1 cellular context compared by ENCODE assay signal in the genomic region with DNA sequence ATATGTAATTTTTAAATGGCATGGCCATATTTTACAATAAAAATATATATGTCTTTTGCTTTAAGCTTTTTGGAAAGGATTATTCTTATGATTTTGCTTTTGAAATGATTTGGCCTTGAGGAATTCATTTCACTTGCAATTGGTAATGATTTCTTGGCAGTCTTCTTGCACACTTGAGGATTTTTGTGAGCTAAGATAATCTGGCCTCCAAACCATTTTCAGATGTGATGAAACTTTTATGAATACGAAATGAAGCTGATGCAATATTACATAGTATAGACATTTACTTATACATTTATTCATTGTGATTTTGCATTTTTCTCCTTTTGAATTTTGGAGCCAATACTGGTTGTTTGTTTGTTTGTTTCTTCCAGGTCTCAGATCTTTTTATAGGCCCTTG.
TF ChIP-seq lines count a peak whose summit lies in the region.

No MANE protein-coding gene starts in this region.

TF ChIP-seq in SK-N-SH, 30 proteins besides CTCF, POLR2A, EP300 and RAD21:
- TF ChIP-seq EZH2phosphoT487 (IDR thresholded peaks at IDR 0.05; ENCODE audit: borderline replicate concordance, low read depth) (no peak), GATA2 (CRISPR knock-in tag; IDR thresholded peaks at IDR 0.05) (no peak), NRF1 (IDR thresholded peaks at IDR 0.05; ENCODE audit: low read depth, low read length) (no peak), FOSL2 (IDR thresholded peaks at IDR 0.05; ENCODE audit: borderline replicate concordance, low read depth) (peak; percentile 51; the same call in 1 of the 2 replicates), YY1 (IDR thresholded peaks at IDR 0.05; ENCODE audit: low read depth) (no peak), FOXJ3 (CRISPR knock-in tag; IDR thresholded peaks at IDR 0.05) (no peak), CHD2 (IDR thresholded peaks at IDR 0.05; ENCODE audit: low read length, partially characterized antibody) (no peak), NFIC (IDR thresholded peaks at IDR 0.05; ENCODE audit: borderline replicate concordance) (peak; percentile 65), FOXM1 (IDR thresholded peaks at IDR 0.05; ENCODE audit: low read depth) (no peak), TCF12 (IDR thresholded peaks at IDR 0.05) (peak; percentile 76), ELF1 (IDR thresholded peaks at IDR 0.05) (no peak), MXI1 (IDR thresholded peaks at IDR 0.05; ENCODE audit: low read depth, low read length) (no peak), POLR2AphosphoS5 (IDR thresholded peaks at IDR 0.05; ENCODE audit: low read depth, low read length) (no peak), RFX5 (IDR thresholded peaks at IDR 0.05; ENCODE audit: low read length) (no peak), MEF2A (IDR thresholded peaks at IDR 0.05; ENCODE audit: borderline replicate concordance, low read depth) (no peak), SIN3A (IDR thresholded peaks at IDR 0.05; ENCODE audit: borderline replicate concordance, low read depth, low read length) (no peak), GABPA (IDR thresholded peaks at IDR 0.05; ENCODE audit: low read depth) (no peak), RXRA (IDR thresholded peaks at IDR 0.05; ENCODE audit: borderline replicate concordance, low read depth) (no peak), TAF1 (IDR thresholded peaks at IDR 0.05; ENCODE audit: borderline replicate concordance, low read depth, low read length) (no peak), SMC3 (IDR thresholded peaks at IDR 0.05; ENCODE audit: low read depth, low read length) (no peak), RCOR1 (IDR thresholded peaks at IDR 0.05; ENCODE audit: low read length) (no peak)
- TF ChIP-seq, protein P1, sequence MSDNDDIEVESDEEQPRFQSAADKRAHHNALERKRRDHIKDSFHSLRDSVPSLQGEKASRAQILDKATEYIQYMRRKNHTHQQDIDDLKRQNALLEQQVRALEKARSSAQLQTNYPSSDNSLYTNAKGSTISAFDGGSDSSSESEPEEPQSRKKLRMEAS (IDR thresholded peaks at IDR 0.05; ENCODE audit: low read depth), result no peak
- TF ChIP-seq, protein P2, sequence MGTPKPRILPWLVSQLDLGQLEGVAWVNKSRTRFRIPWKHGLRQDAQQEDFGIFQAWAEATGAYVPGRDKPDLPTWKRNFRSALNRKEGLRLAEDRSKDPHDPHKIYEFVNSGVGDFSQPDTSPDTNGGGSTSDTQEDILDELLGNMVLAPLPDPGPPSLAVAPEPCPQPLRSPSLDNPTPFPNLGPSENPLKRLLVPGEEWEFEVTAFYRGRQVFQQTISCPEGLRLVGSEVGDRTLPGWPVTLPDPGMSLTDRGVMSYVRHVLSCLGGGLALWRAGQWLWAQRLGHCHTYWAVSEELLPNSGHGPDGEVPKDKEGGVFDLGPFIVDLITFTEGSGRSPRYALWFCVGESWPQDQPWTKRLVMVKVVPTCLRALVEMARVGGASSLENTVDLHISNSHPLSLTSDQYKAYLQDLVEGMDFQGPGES (IDR thresholded peaks at IDR 0.05; ENCODE audit: low read depth, low read length), result no peak
- TF ChIP-seq, protein P3, sequence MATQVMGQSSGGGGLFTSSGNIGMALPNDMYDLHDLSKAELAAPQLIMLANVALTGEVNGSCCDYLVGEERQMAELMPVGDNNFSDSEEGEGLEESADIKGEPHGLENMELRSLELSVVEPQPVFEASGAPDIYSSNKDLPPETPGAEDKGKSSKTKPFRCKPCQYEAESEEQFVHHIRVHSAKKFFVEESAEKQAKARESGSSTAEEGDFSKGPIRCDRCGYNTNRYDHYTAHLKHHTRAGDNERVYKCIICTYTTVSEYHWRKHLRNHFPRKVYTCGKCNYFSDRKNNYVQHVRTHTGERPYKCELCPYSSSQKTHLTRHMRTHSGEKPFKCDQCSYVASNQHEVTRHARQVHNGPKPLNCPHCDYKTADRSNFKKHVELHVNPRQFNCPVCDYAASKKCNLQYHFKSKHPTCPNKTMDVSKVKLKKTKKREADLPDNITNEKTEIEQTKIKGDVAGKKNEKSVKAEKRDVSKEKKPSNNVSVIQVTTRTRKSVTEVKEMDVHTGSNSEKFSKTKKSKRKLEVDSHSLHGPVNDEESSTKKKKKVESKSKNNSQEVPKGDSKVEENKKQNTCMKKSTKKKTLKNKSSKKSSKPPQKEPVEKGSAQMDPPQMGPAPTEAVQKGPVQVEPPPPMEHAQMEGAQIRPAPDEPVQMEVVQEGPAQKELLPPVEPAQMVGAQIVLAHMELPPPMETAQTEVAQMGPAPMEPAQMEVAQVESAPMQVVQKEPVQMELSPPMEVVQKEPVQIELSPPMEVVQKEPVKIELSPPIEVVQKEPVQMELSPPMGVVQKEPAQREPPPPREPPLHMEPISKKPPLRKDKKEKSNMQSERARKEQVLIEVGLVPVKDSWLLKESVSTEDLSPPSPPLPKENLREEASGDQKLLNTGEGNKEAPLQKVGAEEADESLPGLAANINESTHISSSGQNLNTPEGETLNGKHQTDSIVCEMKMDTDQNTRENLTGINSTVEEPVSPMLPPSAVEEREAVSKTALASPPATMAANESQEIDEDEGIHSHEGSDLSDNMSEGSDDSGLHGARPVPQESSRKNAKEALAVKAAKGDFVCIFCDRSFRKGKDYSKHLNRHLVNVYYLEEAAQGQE (IDR thresholded peaks at IDR 0.05; ENCODE audit: low read depth, low read length), result no peak
- TF ChIP-seq, protein P4, sequence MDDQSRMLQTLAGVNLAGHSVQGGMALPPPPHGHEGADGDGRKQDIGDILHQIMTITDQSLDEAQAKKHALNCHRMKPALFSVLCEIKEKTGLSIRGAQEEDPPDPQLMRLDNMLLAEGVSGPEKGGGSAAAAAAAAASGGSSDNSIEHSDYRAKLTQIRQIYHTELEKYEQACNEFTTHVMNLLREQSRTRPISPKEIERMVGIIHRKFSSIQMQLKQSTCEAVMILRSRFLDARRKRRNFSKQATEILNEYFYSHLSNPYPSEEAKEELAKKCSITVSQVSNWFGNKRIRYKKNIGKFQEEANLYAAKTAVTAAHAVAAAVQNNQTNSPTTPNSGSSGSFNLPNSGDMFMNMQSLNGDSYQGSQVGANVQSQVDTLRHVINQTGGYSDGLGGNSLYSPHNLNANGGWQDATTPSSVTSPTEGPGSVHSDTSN (IDR thresholded peaks at IDR 0.05), result peak; percentile 52; the same call in 1 of the 2 replicates
